34 cellular contexts compared by ENCODE assay signal in the genomic region with DNA sequence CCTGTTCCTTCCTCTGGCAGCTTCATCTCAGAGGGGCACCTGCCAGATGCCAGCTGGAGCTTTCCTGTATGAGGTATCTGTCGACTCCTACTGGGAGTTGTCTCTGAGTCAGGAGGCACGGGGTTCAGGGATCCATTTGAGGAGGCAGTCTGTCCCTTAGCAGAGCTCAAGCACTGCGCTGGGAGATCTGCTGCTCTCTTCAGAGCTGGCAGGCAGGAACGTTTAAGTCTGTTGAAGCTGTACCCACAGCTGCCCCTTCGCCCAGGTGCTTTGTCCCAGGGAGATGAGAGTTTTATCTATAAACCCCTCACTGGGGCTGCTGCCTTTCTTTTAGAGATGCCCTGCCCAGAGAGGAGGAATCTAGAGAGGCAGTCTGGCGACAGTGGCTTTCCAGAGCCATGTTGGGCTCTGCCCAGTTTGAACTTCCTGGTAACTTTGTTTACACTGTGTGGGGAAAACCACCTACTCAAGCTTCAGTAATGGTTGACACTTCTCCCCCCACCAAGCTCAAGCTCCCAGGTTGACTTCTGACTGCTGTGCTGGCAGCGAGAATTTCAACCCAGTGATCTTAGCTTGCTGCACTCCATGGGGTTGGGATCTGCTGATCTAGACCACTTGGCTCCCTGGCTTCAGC.
"Had no signal": no experiment of that assay in that cellular context is flagged by ENCODE, and none has a peak within 500 bp of the region (broad histone marks: within the 10 kb centered on the region; RNA-seq: fewer than 3 reads in every experiment).

No MANE protein-coding gene starts in this region.

- H3K36me3 ChIP-seq: MG63 had no signal

- H3K9me3 ChIP-seq: MG63 had no signal

- H3K27me3 ChIP-seq: MG63 had no signal

- DNase-seq: Karpas-422, Kasumi-1, MG63, MM.1S, MV-4-11, NCI-H1048, NCI-H1092, NCI-H1092 treated with DMSO at 0.1 percent for 48 hours, NCI-H1105, NCI-H1105 treated with DMSO at 0.1 percent for 48 hours, NCI-H1417, NCI-H1417 treated with DMSO at 0.1 percent for 48 hours, NCI-H1436, NCI-H1436 treated with DMSO at 0.1 percent for 48 hours, NCI-H146, NCI-H1694, NCI-H1694 treated with DMSO at 0.1 percent for 48 hours, NCI-H187, NCI-H187 treated with DMSO at 0.1 percent for 48 hours, NCI-H1930, NCI-H2029, NCI-H2029 treated with DMSO at 0.1 percent for 48 hours, NCI-H2081, NCI-H2081 treated with DMSO at 0.1 percent for 48 hours, NCI-H2107, NCI-H2171, NCI-H2171 treated with DMSO at 0.1 percent for 48 hours, NCI-H2227 treated with DMSO at 0.1 percent for 48 hours, NCI-H226, NCI-H345, NCI-H446, NCI-H446 treated with DMSO at 0.1 percent for 48 hours, NCI-H510A, NCI-H510A treated with DMSO at 0.1 percent for 48 hours had no signal

- H3K4me3 ChIP-seq: MG63 had no signal
